29 cellular contexts compared by ENCODE assay signal in genomic region chr2:220579452-220579851, GRCh38.
"Had no signal": no experiment of that assay in that cellular context is flagged by ENCODE, and none has a peak within 500 bp of the region (broad histone marks: within the 10 kb centered on the region; RNA-seq: fewer than 3 reads in every experiment).

No MANE protein-coding gene starts in this region.

- H3K27ac Mint-ChIP-seq: dendritic cell treated with granulocyte-macrophage colony-stimulating factor and Interleukin-4, amounts not matched to agents 40 ng/mL and 50 ng/mL, for 4 days; effector memory CD8-positive, alpha-beta T cell; endodermal cell had no signal

- DNase-seq: colonic mucosa; cortex of kidney; dermis blood vessel endothelial cell; dorsolateral prefrontal cortex; effector CD4-positive, alpha-beta T cell; effector CD8-positive, alpha-beta T cell; effector memory CD4-positive, alpha-beta T cell; effector memory CD8-positive, alpha-beta T cell; endodermal cell; erythroblast; esophagus squamous epithelium; foreskin fibroblast; foreskin keratinocyte; foreskin melanocyte; gastrocnemius medialis; glutamatergic neuron; head of caudate nucleus; heart left ventricle; heart right ventricle had no signal

- H3K4me3 ChIP-seq: colonic mucosa, coronary artery, dorsolateral prefrontal cortex, esophagus muscularis mucosa, esophagus squamous epithelium, gastrocnemius medialis, gastroesophageal sphincter, heart left ventricle, heart right ventricle had no signal

- H3K9me3 ChIP-seq: colonic mucosa, esophagus muscularis mucosa, esophagus squamous epithelium, gastrocnemius medialis, gastroesophageal sphincter, heart left ventricle, heart right ventricle had no signal

- ATAC-seq: effector memory CD8-positive, alpha-beta T cell; esophagus mucosa; foreskin keratinocyte; gastrocnemius medialis; gastroesophageal sphincter; heart left ventricle; heart right ventricle had no signal

- H3K36me3 ChIP-seq: colonic mucosa, esophagus muscularis mucosa, esophagus squamous epithelium, gastrocnemius medialis, gastroesophageal sphincter, heart left ventricle, heart right ventricle had no signal

- H3K9me3 Mint-ChIP-seq: effector memory CD8-positive, alpha-beta T cell; endodermal cell had no signal

- H3K27ac ChIP-seq: colonic mucosa, coronary artery, dorsolateral prefrontal cortex, epithelial cell of prostate, esophagus muscularis mucosa, esophagus squamous epithelium, foreskin keratinocyte, gastrocnemius medialis, gastroesophageal sphincter, heart left ventricle, heart right ventricle had no signal

- H3K27me3 Mint-ChIP-seq: dendritic cell treated with granulocyte-macrophage colony-stimulating factor and Interleukin-4, amounts not matched to agents 40 ng/mL and 50 ng/mL, for 4 days; effector memory CD8-positive, alpha-beta T cell had no signal

- H3K4me3 Mint-ChIP-seq: dendritic cell treated with granulocyte-macrophage colony-stimulating factor and Interleukin-4, amounts not matched to agents 40 ng/mL and 50 ng/mL, for 4 days; effector memory CD8-positive, alpha-beta T cell; endodermal cell had no signal

- FAIRE-seq: colon, endometrium, endothelial cell of umbilical vein, frontal cortex had no signal

- H3K27me3 ChIP-seq: colonic mucosa, esophagus muscularis mucosa, foreskin keratinocyte, gastrocnemius medialis, gastroesophageal sphincter, heart left ventricle, heart right ventricle had no signal

- H3K4me1 Mint-ChIP-seq: endodermal cell had no signal

- H3K4me1 ChIP-seq: colonic mucosa, esophagus muscularis mucosa, esophagus squamous epithelium, foreskin keratinocyte, gastrocnemius medialis, gastroesophageal sphincter, heart left ventricle, heart right ventricle had no signal
